ENCODE assay signal across 11 cellular contexts in the genomic region with DNA sequence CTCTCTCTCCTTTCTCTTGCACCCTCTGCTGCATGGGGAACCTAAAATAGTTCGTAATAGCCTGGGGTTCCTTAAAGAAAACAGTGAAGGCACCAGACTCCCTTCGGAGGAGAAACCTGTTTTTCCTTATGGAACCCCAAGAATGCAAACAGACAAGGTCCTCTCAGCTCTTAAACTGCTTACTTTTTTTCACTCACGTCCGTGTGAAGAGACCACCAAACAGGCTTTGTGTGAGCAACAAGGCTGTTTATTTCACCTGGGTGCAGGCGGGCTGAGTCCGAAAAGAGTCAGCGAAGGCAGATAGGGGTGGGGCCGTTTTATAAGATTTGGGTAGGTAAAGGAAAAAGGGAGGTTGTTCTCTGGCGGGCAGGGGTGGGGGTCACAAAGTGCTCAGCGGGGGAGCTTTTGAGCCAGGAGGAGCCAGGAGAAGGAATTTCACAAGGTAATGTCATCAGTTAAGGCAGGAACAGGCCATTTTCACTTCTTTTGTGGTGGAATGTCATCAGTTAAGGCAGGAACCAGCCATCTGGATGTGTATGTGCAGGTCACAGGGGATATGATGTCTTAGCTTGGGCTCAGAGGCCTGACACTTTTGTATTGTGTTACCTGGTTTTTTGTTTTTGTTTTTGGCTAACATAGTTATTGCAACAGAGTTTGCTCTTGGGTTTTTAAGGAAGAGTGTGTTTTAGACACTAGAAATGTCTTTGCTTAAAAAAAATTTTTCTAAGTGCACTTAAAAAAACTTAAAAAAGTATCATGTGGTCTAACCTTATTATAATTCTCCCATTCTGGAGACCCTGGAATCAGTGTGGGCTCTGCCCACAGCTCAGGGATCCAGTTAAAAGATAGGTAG. TPM values are rescaled to one million over a fixed set of nuclear protein-coding genes. Genes with fewer than 3 reads are reported as not detected.
DNase-seq lines count a peak whose midpoint lies in the region; FAIRE-seq and TF ChIP-seq lines count a peak whose summit lies in the region.
"Not testable (repeated sequence)": the region's sequence is repeated elsewhere in the genome, so short reads cannot be mapped to it uniquely, and the experiment has no call there.
"Had no signal": no experiment of that assay in that cellular context is flagged by ENCODE, and none has a peak within 500 bp of the region (broad histone marks: within the 10 kb centered on the region; RNA-seq: fewer than 3 reads in every experiment).

No MANE protein-coding gene starts in this region.

- H3K4me2 ChIP-seq in astrocyte (ENCODE audit: low read length); smooth muscle cell: not testable (repeated sequence)

- not testable (repeated sequence) for H3K27me3 Mint-ChIP-seq in astrocyte (ENCODE audit: low read depth, unreplicated experiment); nephron progenitor cell (ENCODE audit: low read depth, poor library complexity)

- H3K4me1 Mint-ChIP-seq in astrocyte (ENCODE audit: low read depth, unreplicated experiment) = not testable (repeated sequence)
- peaks cover 28% of the 10 kb centered on the region for H3K4me1 Mint-ChIP-seq in nephron progenitor cell

- H3K4me3 Mint-ChIP-seq in astrocyte (ENCODE audit: unreplicated experiment) (peak overlapping the region; percentile 36), nephron progenitor cell (peak overlapping the region; percentile 67)

- H3K27me3 ChIP-seq in HUES6 (ENCODE audit: control insufficient read depth, insufficient read depth, low read length); astrocyte (ENCODE audit: insufficient read depth, low read length); cardiac muscle cell; iPS-18a (ENCODE audit: control insufficient read depth, insufficient read depth, low read length); smooth muscle cell (ENCODE audit: low read depth): not testable (repeated sequence)

- not testable (repeated sequence) for H3F3A ChIP-seq in smooth muscle cell (ENCODE audit: low read depth)

- H3K27ac ChIP-seq in HUES6 (ENCODE audit: low read depth, low read length) (peak overlapping the region; percentile 100), iPS-18a (ENCODE audit: low read length) (peak overlapping the region; percentile 99)
- not testable (repeated sequence) for H3K27ac ChIP-seq in astrocyte (ENCODE audit: low read depth, low read length); cardiac muscle cell; smooth muscle cell (ENCODE audit: low read depth)

- H3K9me3 Mint-ChIP-seq in astrocyte (ENCODE audit: unreplicated experiment); nephron progenitor cell: not testable (repeated sequence)

- H3K36me3 Mint-ChIP-seq in astrocyte (ENCODE audit: low read depth, unreplicated experiment); nephron progenitor cell (ENCODE audit: low read depth): not testable (repeated sequence)

- not testable (repeated sequence) for H4K20me1 ChIP-seq in astrocyte (ENCODE audit: insufficient read depth, low read length); smooth muscle cell (ENCODE audit: low read depth)

- H3K36me3 ChIP-seq in ES-I3 (ENCODE audit: insufficient read depth, low read length); HUES6 (ENCODE audit: control insufficient read depth, insufficient read depth, low read length); astrocyte (ENCODE audit: insufficient read depth, low read length); cardiac muscle cell; iPS-18a (ENCODE audit: control insufficient read depth, low read depth, low read length); smooth muscle cell (ENCODE audit: low read depth): not testable (repeated sequence)

- H3K9ac ChIP-seq in ES-I3 (ENCODE audit: low read depth, low read length) = peak overlapping the region; percentile 57
- H3K9ac ChIP-seq in HUES6 (ENCODE audit: low read length) = peak overlapping the region; percentile 99
- not testable (repeated sequence) for H3K9ac ChIP-seq in astrocyte (ENCODE audit: low read length); smooth muscle cell (ENCODE audit: low read depth)
- peak overlapping the region; percentile 99 for H3K9ac ChIP-seq in iPS-18a (ENCODE audit: low read length)

- TF ChIP-seq CTCF in astrocyte (IDR thresholded peaks at IDR 0.05; ENCODE audit: insufficient read depth, low read depth, low read length); cardiac muscle cell (IDR thresholded peaks at IDR 0.05; ENCODE audit: low read depth, low read length); nephron progenitor cell (IDR thresholded peaks at IDR 0.05); smooth muscle cell (IDR thresholded peaks at IDR 0.05; ENCODE audit: borderline replicate concordance, insufficient read depth, poor library complexity, severe bottlenecking): not testable (repeated sequence)

- not testable (repeated sequence) for DNase-seq in astrocyte (ENCODE audit: low read depth); cardiac muscle cell (ENCODE audit: low read depth in 1 of 2, low spot score in 1 of 2); nephron progenitor cell; smooth muscle cell (lab: John Stamatoyannopoulos, UW; ENCODE audit: unreplicated experiment)

- 32% methylated on average over 10 of the region's 10 CpGs for WGBS in smooth muscle cell (ENCODE audit: low lambda C conversion rate)

- FAIRE-seq in astrocyte (lab: Jason Lieb, UNC) = not testable (repeated sequence)

- H3K79me2 ChIP-seq in astrocyte (ENCODE audit: insufficient read depth, low read length); smooth muscle cell (ENCODE audit: low read depth): not testable (repeated sequence)

- H3K4me3 ChIP-seq in HUES6 (ENCODE audit: low read depth, low read length) (peak overlapping the region; percentile 61), cardiac muscle cell (peak overlapping the region; percentile 6), iPS-18a (ENCODE audit: low read length) (peak overlapping the region; percentile 83)
- H3K4me3 ChIP-seq in astrocyte (ENCODE audit: insufficient read depth, low read depth, low read length); smooth muscle cell: not testable (repeated sequence)

- not testable (repeated sequence) for H3K27ac Mint-ChIP-seq in astrocyte (ENCODE audit: unreplicated experiment)
- H3K27ac Mint-ChIP-seq in nephron progenitor cell = peak overlapping the region; percentile 24

- not testable (repeated sequence) for H3K9me3 ChIP-seq in ES-I3 (ENCODE audit: control insufficient read depth, insufficient read depth, low read length); HUES6 (ENCODE audit: control insufficient read depth, insufficient read depth, low read depth, low read length); astrocyte (ENCODE audit: insufficient read depth, low read depth, low read length); cardiac muscle cell (ENCODE audit: low read depth); iPS-18a (ENCODE audit: control insufficient read depth, low read depth, low read length); smooth muscle cell (replicated peaks; ENCODE audit: low read depth)

- H2AFZ ChIP-seq in astrocyte (ENCODE audit: low read depth, low read length) = not testable (repeated sequence)
- H2AFZ ChIP-seq in smooth muscle cell (ENCODE audit: low read depth) = peak overlapping the region; percentile 58

- H3K4me1 ChIP-seq in ES-I3 (ENCODE audit: insufficient read depth, low read length) = peaks cover 36% of the 10 kb centered on the region
- peaks cover 57% of the 10 kb centered on the region for H3K4me1 ChIP-seq in HUES6 (ENCODE audit: control insufficient read depth, insufficient read depth, low read length)
- H3K4me1 ChIP-seq in astrocyte (ENCODE audit: insufficient read depth, low read length); cardiac muscle cell (ENCODE audit: low read depth): not testable (repeated sequence)
- peaks cover 50% of the 10 kb centered on the region for H3K4me1 ChIP-seq in iPS-18a (ENCODE audit: control insufficient read depth, low read depth, low read length)
- H3K4me1 ChIP-seq in smooth muscle cell (ENCODE audit: low read depth) = peaks cover 15% of the 10 kb centered on the region

RNA-seq across cellular contexts. Expression of gene TMPRSS11E, which starts 40.0 kb away (rescaled TPM):
- total RNA-seq in astrocyte (0.41 TPM in 1 of 2 replicates, not detected in the other), cardiac muscle cell (not detected in 2 replicates), smooth muscle cell (14.7 and 18.2 TPM in 2 replicates)
- polyA plus RNA-seq in cardiac muscle cell (not detected in 2 replicates), smooth muscle cell (1.0 and 4.5 TPM in 2 replicates)
- total RNA-seq: CD8-positive, alpha-beta T cell; H4 had no signal
- polyA plus RNA-seq: AG04450, CD14-positive monocyte had no signal

RNA-seq across cellular contexts. Expression of gene YTHDC1, which starts 57.4 kb away (rescaled TPM):
- total RNA-seq in astrocyte (87.3 and 95.9 TPM in 2 replicates), cardiac muscle cell (59.8 and 75.2 TPM in 2 replicates), smooth muscle cell (59.1 and 89.7 TPM in 2 replicates)
- polyA plus RNA-seq in cardiac muscle cell (31.0 and 58.1 TPM in 2 replicates), smooth muscle cell (34.3 and 49.0 TPM in 2 replicates)

Comparison
In these comparisons a context has a peak if more than half of its experiments do, and no peak if none do; other contexts are left out.
1. RNA of gene TMPRSS11E, which starts 40.0 kb away (total RNA-seq): 14.7 to 18.2 TPM in smooth muscle cell; 0.41 TPM in astrocyte and not detected in cardiac muscle cell; every median in the first group is over 10 times any median in the second.